In the genomic region with DNA sequence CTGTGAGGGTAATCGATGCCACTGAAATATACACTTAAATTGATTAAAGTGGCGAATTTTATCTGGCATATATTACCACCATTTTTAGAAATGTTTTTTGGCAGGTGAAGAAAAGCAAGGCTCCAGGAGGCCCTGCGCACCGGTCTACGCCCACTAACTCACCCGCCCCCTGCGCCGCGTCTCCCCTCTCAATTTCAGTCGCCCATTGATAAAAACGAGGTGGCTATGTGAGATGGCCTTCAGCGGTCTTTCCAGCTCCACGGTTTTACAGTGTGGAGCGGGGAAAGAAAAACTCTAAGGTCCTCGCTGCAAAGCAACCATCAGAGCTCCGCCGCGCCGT, we compare ENCODE assay signal across 8 cellular contexts. TPM values are rescaled to one million over a fixed set of nuclear protein-coding genes. Genes with fewer than 3 reads are reported as not detected.
DNase-seq lines count a peak whose midpoint lies in the region; ATAC-seq and TF ChIP-seq lines count a peak whose summit lies in the region.

No MANE protein-coding gene starts in this region.

- TF ChIP-seq CTCF in AG04449 (IDR thresholded peaks at IDR 0.05; ENCODE audit: insufficient read depth, low read length, missing control alignments) (no peak), KMS-11 (conservative IDR thresholded peaks at IDR 0.05; ENCODE audit: low read depth, low read length) (no peak)

- no peak overlapping the region for H3K27ac Mint-ChIP-seq in dendritic cell treated with granulocyte-macrophage colony-stimulating factor and Interleukin-4, amounts not matched to agents 40 ng/mL and 50 ng/mL, for 4 days
- H3K27ac Mint-ChIP-seq in naive thymus-derived CD8-positive, alpha-beta T cell, result peak overlapping the region in 4 of 10 donors; percentile 66 to 84 (median 78)

- H3K9ac ChIP-seq in KMS-11, result peak overlapping the region; percentile 53

- no peaks in the 10 kb centered on the region for H3K79me2 ChIP-seq in KMS-11 (ENCODE audit: insufficient read depth, low read depth)

- H3K27me3 Mint-ChIP-seq in dendritic cell treated with granulocyte-macrophage colony-stimulating factor and Interleukin-4, amounts not matched to agents 40 ng/mL and 50 ng/mL, for 4 days, result peaks cover 34% of the 10 kb centered on the region
- peaks cover 4 to 16% (median 5%) of the 10 kb centered on the region in 5 donors for H3K27me3 Mint-ChIP-seq in naive thymus-derived CD8-positive, alpha-beta T cell

- peak; percentile 5 for ATAC-seq in GM21367 (IDR thresholded peaks at IDR 0.05; ENCODE audit: unreplicated experiment)
- peak; percentile 57 to 67 for ATAC-seq in naive thymus-derived CD8-positive, alpha-beta T cell

- peak overlapping the region; percentile 32; the same call in 1 of the 2 replicates for H3K27ac ChIP-seq in KMS-11

- H4K20me1 ChIP-seq in KMS-11 (ENCODE audit: insufficient read depth), result no peaks in the 10 kb centered on the region

- POLR2A ChIA-PET in AG04449 (lab: Yijun Ruan, JAX), result interaction anchor here (0.9 to 1.2 kb wide), 2 partner anchors 13 to 35 kb away, joined by 3 to 7 read pairs; no protein-coding TSS in a partner anchor
- POLR2A ChIA-PET in naive thymus-derived CD8-positive, alpha-beta T cell (lab: Charles Lee), result interaction anchor here (0.6 kb wide), 1 partner anchor 12 kb away, joined by 4 read pairs; no protein-coding TSS in a partner anchor

- no peaks in the 10 kb centered on the region for H3K9me3 Mint-ChIP-seq in dendritic cell treated with granulocyte-macrophage colony-stimulating factor and Interleukin-4, amounts not matched to agents 40 ng/mL and 50 ng/mL, for 4 days
- peaks cover 0 to 4% (median 0%) of the 10 kb centered on the region in 9 donors for H3K9me3 Mint-ChIP-seq in naive thymus-derived CD8-positive, alpha-beta T cell

- H3K4me1 Mint-ChIP-seq in dendritic cell treated with granulocyte-macrophage colony-stimulating factor and Interleukin-4, amounts not matched to agents 40 ng/mL and 50 ng/mL, for 4 days (ENCODE audit: low read depth), result peaks cover 22% of the 10 kb centered on the region
- peaks cover 14 to 21% (median 16%) of the 10 kb centered on the region in 4 donors for H3K4me1 Mint-ChIP-seq in naive thymus-derived CD8-positive, alpha-beta T cell

- peak overlapping the region; percentile 80 for H3K4me2 ChIP-seq in KMS-11

- intact Hi-C loops in dendritic cell treated with granulocyte-macrophage colony-stimulating factor and Interleukin-4, amounts not matched to agents 40 ng/mL and 50 ng/mL, for 4 days (cut with micrococcal nuclease), result no loop called here

- peak overlapping the region; percentile 84 for H3K4me3 Mint-ChIP-seq in dendritic cell treated with granulocyte-macrophage colony-stimulating factor and Interleukin-4, amounts not matched to agents 40 ng/mL and 50 ng/mL, for 4 days
- H3K4me3 Mint-ChIP-seq in naive thymus-derived CD8-positive, alpha-beta T cell, result peak overlapping the region; percentile 80 to 92 (median 88)

- DNase-seq in AG04449 (ENCODE audit: low read depth, low spot score) (no peak), glomerular visceral epithelial cell (ENCODE audit: extremely low spot score) (no peak), SHP77 treated with DMSO at 0.1 percent for 48 hours (lab: John Stamatoyannopoulos, UW) (no peak), GM19240 (ENCODE audit: insufficient read length, low spot score) (no peak)
- DNase-seq in naive thymus-derived CD8-positive, alpha-beta T cell, result peak in 4 of 10 donors; percentile 12 to 51 (median 44)

- CTCF ChIA-PET in AG04449 (lab: Yijun Ruan, JAX), result no interaction called here

- no peaks in the 10 kb centered on the region for H3K36me3 Mint-ChIP-seq in dendritic cell treated with granulocyte-macrophage colony-stimulating factor and Interleukin-4, amounts not matched to agents 40 ng/mL and 50 ng/mL, for 4 days (ENCODE audit: low read depth)
- no peaks in the 10 kb centered on the region for H3K36me3 Mint-ChIP-seq in naive thymus-derived CD8-positive, alpha-beta T cell

- no peaks in the 10 kb centered on the region for H3K36me3 ChIP-seq in KMS-11 (ENCODE audit: insufficient read depth)

- H3K4me3 ChIP-seq in AG04449 (ENCODE audit: low read depth, low read length) (peak overlapping the region; percentile 69), KMS-11 (IDR thresholded peaks at IDR 0.05; ENCODE audit: insufficient read depth, low read depth, low read length) (no peak overlapping the region)

- peak overlapping the region; percentile 98 for H2AFZ ChIP-seq in KMS-11 (ENCODE audit: low read depth)

- H3K4me1 ChIP-seq in KMS-11 (ENCODE audit: low read depth, poor library complexity, severe bottlenecking), result peaks cover 16% of the 10 kb centered on the region

- no peaks in the 10 kb centered on the region; the same call in 1 of the 2 replicates for H3K27me3 ChIP-seq in KMS-11 (ENCODE audit: insufficient read depth, low read depth)

RNA-seq across cellular contexts. Expression of a gene that starts 0.6 kb away (rescaled TPM):
- total RNA-seq in naive thymus-derived CD8-positive, alpha-beta T cell, result 1 to 10 TPM; 1.1 to 1.2 TPM
- polyA plus RNA-seq in naive thymus-derived CD8-positive, alpha-beta T cell, result 1 to 10 TPM in 1 of 3 donors, under 1 TPM in 2; 0.92 to 1.4 (median 0.97) TPM

RNA-seq across cellular contexts. Expression of a gene that starts 48.4 kb away (rescaled TPM):
- total RNA-seq in naive thymus-derived CD8-positive, alpha-beta T cell, result 100 to 1,000 TPM; 141 to 151 TPM
- polyA plus RNA-seq in naive thymus-derived CD8-positive, alpha-beta T cell, result 100 to 1,000 TPM; 127 to 140 (median 134) TPM
